In the genomic region with DNA sequence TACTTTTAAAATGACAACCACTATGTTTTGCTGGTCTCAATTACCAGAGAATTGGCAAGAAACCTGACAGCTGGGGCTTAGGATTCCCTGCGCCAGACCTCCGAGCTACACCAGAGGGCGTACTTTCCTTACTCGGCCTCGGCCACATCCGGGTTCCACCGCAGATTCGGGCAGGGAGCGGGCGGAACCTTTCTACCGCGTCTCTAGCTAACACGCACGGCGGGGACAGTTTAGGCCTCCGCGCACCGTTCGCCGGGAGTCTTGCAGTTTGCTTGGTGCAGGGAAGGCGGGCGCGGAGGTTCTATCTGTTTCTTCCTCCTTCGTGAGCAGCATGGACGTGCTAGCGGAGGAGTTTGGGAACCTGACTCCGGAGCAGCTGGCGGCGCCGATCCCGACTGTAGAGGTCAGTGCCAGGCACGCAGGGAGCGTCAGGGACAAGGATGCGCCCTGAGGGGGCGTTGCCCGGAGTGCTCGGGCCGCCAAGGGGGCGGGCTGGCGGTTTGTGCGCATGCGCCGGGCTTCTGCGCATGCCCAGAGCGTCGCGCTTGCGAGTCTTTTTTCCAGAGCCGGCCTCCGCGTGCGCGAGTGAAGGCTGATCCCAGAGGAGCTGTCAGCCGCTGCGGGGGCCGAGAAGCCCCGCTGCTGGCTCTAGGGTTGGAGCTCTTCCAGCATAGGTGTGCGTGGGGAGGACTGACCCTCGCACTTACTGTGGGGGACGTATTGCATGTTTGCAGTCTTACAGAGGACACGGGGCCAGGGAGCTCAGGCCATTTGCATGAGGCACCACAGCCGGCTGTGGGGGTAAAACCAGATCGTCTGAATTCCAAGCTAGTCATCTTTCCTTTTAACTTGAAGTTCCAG, we compare ENCODE assay signal across 1 cellular context.
A peak's percentile ranks its signal among the peaks of the same experiment; 100 is the strongest.
TF ChIP-seq lines count a peak whose summit lies in the region.

TSS of gene POLR3B (plus strand) at position 200 of the 861 bp plus-strand sequence. CDS start at position 332, 132 bp downstream.

TF ChIP-seq in HepG2, 621 proteins besides CTCF, POLR2A, EP300 and RAD21 (continued from another document and continues in another):
- TF ChIP-seq, protein P1, sequence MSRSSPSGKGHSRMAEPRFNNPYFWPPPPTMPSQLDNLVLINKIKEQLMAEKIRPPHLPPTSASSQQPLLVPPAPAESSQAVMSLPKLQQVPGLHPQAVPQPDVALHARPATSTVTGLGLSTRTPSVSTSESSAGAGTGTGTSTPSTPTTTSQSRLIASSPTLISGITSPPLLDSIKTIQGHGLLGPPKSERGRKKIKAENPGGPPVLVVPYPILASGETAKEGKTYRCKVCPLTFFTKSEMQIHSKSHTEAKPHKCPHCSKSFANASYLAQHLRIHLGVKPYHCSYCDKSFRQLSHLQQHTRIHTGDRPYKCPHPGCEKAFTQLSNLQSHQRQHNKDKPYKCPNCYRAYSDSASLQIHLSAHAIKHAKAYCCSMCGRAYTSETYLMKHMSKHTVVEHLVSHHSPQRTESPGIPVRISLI (CRISPR knock-in tag; IDR thresholded peaks at IDR 0.05; ENCODE audit: borderline replicate concordance), result peak; percentile 82
- TF ChIP-seq ZKSCAN8 (CRISPR knock-in tag; IDR thresholded peaks at IDR 0.05; ENCODE audit: borderline replicate concordance) (peak; percentile 81), HCFC1 (IDR thresholded peaks at IDR 0.05; ENCODE audit: low read depth, low read length) (peak; percentile 35; the same call in 1 of the 2 replicates), ZNF546 (CRISPR knock-in tag; conservative IDR thresholded peaks at IDR 0.05) (peak; percentile 85; the same call in 1 of the 2 replicates), SRSF9 (IDR thresholded peaks at IDR 0.05; ENCODE audit: borderline replicate concordance, insufficient read depth, low read depth, low read length, poor library complexity, severe bottlenecking) (no peak), ZNF883 (CRISPR knock-in tag; IDR thresholded peaks at IDR 0.05; ENCODE audit: not compliant biosample characterization) (peak; percentile 80), ASH2L (IDR thresholded peaks at IDR 0.05; ENCODE audit: insufficient read length, low read depth, low read length) (peak; percentile 96), IKZF1 (IDR thresholded peaks at IDR 0.05) (no peak), ELF1 (CRISPR knock-in tag; IDR thresholded peaks at IDR 0.05) (peak; percentile 94), NFATC3 (CRISPR knock-in tag; IDR thresholded peaks at IDR 0.05) (0 out of 2 replicates have a peak, but pooled peaks have one; percentile 29), ZFP37 (CRISPR knock-in tag; IDR thresholded peaks at IDR 0.05; ENCODE audit: borderline replicate concordance) (no peak; the same call in 1 of the 2 replicates), JUNB (CRISPR knock-in tag; IDR thresholded peaks at IDR 0.05; ENCODE audit: borderline replicate concordance) (no peak), CBFB (CRISPR knock-in tag; IDR thresholded peaks at IDR 0.05) (peak; percentile 90), HMGXB4 (CRISPR knock-in tag; IDR thresholded peaks at IDR 0.05; ENCODE audit: borderline replicate concordance in 1 of 2, low read depth in 1 of 2) (peak; percentile 98 to 99), DMTF1 (CRISPR knock-in tag; IDR thresholded peaks at IDR 0.05) (peak; percentile 100), TAF15 (IDR thresholded peaks at IDR 0.05; ENCODE audit: low read depth, low read length, poor library complexity, severe bottlenecking) (no peak), ZNF710 (CRISPR knock-in tag; IDR thresholded peaks at IDR 0.05; ENCODE audit: borderline replicate concordance) (peak; percentile 80; the same call in 1 of the 2 replicates), ZNF761 (CRISPR knock-in tag; conservative IDR thresholded peaks at IDR 0.05) (peak; percentile 97), MEIS2 (CRISPR knock-in tag; IDR thresholded peaks at IDR 0.05) (0 out of 2 replicates have a peak, but pooled peaks have one; percentile 9), NFKB2 (CRISPR knock-in tag; IDR thresholded peaks at IDR 0.05; ENCODE audit: borderline replicate concordance) (peak; percentile 95; the same call in 1 of the 2 replicates), ZNF672 (CRISPR knock-in tag; IDR thresholded peaks at IDR 0.05) (0 out of 2 replicates have a peak, but pooled peaks have one; percentile 69), CENPX (CRISPR knock-in tag; IDR thresholded peaks at IDR 0.05) (no peak), AGO2 (optimal IDR thresholded peaks at IDR 0.05; ENCODE audit: low read depth, low read length) (peak; percentile 81), PHF20 (CRISPR knock-in tag; IDR thresholded peaks at IDR 0.05) (peak; percentile 88), MTA3 (CRISPR knock-in tag; IDR thresholded peaks at IDR 0.05) (no peak), TGIF2 (CRISPR knock-in tag; IDR thresholded peaks at IDR 0.05) (peak; percentile 83)
- TF ChIP-seq, protein P2, sequence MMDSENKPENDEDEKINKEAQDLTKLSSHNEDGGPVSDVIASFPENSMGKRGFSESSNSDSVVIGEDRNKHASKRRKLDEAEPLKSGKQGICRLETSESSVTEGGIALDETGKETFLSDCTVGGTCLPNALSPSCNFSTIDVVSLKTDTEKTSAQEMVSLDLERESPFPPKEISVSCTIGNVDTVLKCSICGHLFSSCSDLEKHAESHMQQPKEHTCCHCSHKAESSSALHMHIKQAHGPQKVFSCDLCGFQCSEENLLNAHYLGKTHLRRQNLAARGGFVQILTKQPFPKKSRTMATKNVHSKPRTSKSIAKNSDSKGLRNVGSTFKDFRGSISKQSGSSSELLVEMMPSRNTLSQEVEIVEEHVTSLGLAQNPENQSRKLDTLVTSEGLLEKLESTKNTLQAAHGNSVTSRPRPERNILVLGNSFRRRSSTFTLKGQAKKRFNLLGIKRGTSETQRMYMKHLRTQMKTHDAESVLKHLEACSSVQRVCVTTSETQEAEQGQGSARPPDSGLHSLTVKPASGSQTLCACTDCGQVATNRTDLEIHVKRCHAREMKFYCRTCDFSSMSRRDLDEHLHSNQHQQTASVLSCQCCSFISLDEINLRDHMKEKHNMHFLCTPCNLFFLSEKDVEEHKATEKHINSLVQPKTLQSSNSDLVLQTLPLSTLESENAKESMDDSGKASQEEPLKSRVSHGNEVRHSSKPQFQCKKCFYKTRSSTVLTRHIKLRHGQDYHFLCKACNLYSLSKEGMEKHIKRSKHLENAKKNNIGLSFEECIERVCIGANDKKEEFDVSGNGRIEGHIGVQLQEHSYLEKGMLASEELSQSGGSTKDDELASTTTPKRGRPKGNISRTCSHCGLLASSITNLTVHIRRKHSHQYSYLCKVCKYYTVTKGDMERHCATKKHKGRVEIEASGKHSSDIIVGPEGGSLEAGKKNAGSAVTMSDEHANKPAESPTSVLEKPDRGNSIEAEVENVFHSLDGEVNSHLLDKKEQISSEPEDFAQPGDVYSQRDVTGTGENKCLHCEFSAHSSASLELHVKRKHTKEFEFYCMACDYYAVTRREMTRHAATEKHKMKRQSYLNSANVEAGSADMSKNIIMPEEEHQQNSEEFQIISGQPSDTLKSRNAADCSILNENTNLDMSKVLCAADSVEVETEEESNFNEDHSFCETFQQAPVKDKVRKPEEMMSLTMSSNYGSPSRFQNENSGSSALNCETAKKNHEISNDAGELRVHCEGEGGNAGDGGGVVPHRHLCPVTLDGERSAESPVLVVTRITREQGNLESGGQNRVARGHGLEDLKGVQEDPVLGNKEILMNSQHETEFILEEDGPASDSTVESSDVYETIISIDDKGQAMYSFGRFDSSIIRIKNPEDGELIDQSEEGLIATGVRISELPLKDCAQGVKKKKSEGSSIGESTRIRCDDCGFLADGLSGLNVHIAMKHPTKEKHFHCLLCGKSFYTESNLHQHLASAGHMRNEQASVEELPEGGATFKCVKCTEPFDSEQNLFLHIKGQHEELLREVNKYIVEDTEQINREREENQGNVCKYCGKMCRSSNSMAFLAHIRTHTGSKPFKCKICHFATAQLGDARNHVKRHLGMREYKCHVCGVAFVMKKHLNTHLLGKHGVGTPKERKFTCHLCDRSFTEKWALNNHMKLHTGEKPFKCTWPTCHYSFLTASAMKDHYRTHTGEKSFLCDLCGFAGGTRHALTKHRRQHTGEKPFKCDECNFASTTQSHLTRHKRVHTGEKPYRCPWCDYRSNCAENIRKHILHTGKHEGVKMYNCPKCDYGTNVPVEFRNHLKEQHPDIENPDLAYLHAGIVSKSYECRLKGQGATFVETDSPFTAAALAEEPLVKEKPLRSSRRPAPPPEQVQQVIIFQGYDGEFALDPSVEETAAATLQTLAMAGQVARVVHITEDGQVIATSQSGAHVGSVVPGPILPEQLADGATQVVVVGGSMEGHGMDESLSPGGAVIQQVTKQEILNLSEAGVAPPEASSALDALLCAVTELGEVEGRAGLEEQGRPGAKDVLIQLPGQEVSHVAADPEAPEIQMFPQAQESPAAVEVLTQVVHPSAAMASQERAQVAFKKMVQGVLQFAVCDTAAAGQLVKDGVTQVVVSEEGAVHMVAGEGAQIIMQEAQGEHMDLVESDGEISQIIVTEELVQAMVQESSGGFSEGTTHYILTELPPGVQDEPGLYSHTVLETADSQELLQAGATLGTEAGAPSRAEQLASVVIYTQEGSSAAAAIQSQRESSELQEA (CRISPR knock-in tag; IDR thresholded peaks at IDR 0.05; ENCODE audit: not compliant biosample characterization), result peak; percentile 83
- TF ChIP-seq, protein P3, sequence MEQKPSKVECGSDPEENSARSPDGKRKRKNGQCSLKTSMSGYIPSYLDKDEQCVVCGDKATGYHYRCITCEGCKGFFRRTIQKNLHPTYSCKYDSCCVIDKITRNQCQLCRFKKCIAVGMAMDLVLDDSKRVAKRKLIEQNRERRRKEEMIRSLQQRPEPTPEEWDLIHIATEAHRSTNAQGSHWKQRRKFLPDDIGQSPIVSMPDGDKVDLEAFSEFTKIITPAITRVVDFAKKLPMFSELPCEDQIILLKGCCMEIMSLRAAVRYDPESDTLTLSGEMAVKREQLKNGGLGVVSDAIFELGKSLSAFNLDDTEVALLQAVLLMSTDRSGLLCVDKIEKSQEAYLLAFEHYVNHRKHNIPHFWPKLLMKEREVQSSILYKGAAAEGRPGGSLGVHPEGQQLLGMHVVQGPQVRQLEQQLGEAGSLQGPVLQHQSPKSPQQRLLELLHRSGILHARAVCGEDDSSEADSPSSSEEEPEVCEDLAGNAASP (CRISPR knock-in tag; IDR thresholded peaks at IDR 0.05; ENCODE audit: borderline replicate concordance), result peak; percentile 46
